2 cellular contexts compared by ENCODE assay signal in the genomic region with DNA sequence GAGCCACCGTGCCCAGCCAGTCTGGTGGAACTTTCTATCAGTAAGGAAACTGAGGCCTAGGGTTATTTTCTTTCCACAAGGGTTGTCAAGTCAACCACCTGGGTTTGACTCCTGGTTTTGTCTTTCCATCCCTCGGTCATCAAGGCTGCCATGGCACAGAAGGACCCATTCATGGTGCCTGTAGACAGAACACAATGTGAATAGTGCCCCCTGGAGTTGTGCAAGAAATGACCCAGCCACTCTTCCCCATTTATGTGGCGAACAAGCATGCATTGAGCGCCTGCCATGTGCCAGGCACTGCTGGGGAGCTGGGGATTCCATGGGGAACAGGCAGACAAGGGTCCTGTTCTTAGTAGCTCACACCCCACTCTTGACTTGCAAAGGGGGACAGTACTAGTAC.
TF ChIP-seq lines count a peak whose summit lies in the region.

No MANE protein-coding gene starts in this region.

TF ChIP-seq in GM23338, 12 proteins besides CTCF, POLR2A, EP300 and RAD21 (continues in another document):
- TF ChIP-seq, protein P1, sequence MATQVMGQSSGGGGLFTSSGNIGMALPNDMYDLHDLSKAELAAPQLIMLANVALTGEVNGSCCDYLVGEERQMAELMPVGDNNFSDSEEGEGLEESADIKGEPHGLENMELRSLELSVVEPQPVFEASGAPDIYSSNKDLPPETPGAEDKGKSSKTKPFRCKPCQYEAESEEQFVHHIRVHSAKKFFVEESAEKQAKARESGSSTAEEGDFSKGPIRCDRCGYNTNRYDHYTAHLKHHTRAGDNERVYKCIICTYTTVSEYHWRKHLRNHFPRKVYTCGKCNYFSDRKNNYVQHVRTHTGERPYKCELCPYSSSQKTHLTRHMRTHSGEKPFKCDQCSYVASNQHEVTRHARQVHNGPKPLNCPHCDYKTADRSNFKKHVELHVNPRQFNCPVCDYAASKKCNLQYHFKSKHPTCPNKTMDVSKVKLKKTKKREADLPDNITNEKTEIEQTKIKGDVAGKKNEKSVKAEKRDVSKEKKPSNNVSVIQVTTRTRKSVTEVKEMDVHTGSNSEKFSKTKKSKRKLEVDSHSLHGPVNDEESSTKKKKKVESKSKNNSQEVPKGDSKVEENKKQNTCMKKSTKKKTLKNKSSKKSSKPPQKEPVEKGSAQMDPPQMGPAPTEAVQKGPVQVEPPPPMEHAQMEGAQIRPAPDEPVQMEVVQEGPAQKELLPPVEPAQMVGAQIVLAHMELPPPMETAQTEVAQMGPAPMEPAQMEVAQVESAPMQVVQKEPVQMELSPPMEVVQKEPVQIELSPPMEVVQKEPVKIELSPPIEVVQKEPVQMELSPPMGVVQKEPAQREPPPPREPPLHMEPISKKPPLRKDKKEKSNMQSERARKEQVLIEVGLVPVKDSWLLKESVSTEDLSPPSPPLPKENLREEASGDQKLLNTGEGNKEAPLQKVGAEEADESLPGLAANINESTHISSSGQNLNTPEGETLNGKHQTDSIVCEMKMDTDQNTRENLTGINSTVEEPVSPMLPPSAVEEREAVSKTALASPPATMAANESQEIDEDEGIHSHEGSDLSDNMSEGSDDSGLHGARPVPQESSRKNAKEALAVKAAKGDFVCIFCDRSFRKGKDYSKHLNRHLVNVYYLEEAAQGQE (IDR thresholded peaks at IDR 0.05; ENCODE audit: unreplicated experiment), result no peak
- TF ChIP-seq, protein P2, sequence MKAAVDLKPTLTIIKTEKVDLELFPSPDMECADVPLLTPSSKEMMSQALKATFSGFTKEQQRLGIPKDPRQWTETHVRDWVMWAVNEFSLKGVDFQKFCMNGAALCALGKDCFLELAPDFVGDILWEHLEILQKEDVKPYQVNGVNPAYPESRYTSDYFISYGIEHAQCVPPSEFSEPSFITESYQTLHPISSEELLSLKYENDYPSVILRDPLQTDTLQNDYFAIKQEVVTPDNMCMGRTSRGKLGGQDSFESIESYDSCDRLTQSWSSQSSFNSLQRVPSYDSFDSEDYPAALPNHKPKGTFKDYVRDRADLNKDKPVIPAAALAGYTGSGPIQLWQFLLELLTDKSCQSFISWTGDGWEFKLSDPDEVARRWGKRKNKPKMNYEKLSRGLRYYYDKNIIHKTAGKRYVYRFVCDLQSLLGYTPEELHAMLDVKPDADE (IDR thresholded peaks at IDR 0.05), result no peak
- TF ChIP-seq EZH2phosphoT487 (IDR thresholded peaks at IDR 0.05; ENCODE audit: unreplicated experiment), result no peak
- no peak for TF ChIP-seq NANOG (IDR thresholded peaks at IDR 0.05; ENCODE audit: borderline replicate concordance)
- TF ChIP-seq EZH2 (IDR thresholded peaks at IDR 0.05; ENCODE audit: low read depth, unreplicated experiment), result no peak
- TF ChIP-seq ZNF331 (CRISPR knock-in tag; IDR thresholded peaks at IDR 0.05; ENCODE audit: low read depth), result no peak
- TF ChIP-seq ZNF114 (CRISPR knock-in tag; IDR thresholded peaks at IDR 0.05), result no peak
- no peak for TF ChIP-seq JUNB (IDR thresholded peaks at IDR 0.05; ENCODE audit: unreplicated experiment)
- TF ChIP-seq, protein P3, sequence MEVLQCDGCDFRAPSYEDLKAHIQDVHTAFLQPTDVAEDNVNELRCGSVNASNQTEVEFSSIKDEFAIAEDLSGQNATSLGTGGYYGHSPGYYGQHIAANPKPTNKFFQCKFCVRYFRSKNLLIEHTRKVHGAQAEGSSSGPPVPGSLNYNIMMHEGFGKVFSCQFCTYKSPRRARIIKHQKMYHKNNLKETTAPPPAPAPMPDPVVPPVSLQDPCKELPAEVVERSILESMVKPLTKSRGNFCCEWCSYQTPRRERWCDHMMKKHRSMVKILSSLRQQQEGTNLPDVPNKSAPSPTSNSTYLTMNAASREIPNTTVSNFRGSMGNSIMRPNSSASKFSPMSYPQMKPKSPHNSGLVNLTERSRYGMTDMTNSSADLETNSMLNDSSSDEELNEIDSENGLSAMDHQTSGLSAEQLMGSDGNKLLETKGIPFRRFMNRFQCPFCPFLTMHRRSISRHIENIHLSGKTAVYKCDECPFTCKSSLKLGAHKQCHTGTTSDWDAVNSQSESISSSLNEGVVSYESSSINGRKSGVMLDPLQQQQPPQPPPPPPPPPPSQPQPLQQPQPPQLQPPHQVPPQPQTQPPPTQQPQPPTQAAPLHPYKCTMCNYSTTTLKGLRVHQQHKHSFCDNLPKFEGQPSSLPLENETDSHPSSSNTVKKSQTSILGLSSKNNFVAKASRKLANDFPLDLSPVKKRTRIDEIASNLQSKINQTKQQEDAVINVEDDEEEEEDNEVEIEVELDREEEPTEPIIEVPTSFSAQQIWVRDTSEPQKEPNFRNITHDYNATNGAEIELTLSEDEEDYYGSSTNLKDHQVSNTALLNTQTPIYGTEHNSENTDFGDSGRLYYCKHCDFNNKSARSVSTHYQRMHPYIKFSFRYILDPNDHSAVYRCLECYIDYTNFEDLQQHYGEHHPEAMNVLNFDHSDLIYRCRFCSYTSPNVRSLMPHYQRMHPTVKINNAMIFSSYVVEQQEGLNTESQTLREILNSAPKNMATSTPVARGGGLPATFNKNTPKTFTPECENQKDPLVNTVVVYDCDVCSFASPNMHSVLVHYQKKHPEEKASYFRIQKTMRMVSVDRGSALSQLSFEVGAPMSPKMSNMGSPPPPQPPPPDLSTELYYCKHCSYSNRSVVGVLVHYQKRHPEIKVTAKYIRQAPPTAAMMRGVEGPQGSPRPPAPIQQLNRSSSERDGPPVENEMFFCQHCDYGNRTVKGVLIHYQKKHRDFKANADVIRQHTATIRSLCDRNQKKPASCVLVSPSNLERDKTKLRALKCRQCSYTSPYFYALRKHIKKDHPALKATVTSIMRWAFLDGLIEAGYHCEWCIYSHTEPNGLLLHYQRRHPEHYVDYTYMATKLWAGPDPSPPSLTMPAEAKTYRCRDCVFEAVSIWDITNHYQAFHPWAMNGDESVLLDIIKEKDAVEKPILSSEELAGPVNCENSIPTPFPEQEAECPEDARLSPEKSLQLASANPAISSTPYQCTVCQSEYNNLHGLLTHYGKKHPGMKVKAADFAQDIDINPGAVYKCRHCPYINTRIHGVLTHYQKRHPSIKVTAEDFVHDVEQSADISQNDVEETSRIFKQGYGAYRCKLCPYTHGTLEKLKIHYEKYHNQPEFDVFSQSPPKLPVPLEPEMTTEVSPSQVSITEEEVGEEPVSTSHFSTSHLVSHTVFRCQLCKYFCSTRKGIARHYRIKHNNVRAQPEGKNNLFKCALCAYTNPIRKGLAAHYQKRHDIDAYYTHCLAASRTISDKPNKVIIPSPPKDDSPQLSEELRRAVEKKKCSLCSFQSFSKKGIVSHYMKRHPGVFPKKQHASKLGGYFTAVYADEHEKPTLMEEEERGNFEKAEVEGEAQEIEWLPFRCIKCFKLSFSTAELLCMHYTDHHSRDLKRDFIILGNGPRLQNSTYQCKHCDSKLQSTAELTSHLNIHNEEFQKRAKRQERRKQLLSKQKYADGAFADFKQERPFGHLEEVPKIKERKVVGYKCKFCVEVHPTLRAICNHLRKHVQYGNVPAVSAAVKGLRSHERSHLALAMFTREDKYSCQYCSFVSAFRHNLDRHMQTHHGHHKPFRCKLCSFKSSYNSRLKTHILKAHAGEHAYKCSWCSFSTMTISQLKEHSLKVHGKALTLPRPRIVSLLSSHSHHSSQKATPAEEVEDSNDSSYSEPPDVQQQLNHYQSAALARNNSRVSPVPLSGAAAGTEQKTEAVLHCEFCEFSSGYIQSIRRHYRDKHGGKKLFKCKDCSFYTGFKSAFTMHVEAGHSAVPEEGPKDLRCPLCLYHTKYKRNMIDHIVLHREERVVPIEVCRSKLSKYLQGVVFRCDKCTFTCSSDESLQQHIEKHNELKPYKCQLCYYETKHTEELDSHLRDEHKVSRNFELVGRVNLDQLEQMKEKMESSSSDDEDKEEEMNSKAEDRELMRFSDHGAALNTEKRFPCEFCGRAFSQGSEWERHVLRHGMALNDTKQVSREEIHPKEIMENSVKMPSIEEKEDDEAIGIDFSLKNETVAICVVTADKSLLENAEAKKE (CRISPR knock-in tag; IDR thresholded peaks at IDR 0.05), result no peak
- TF ChIP-seq POLR2AphosphoS5 (IDR thresholded peaks at IDR 0.05; ENCODE audit: low read depth), result no peak

TF ChIP-seq in neural cell, 6 proteins besides CTCF, POLR2A, EP300 and RAD21:
- no peak for TF ChIP-seq SMC3 (conservative IDR thresholded peaks at IDR 0.05; ENCODE audit: poor library complexity)
- TF ChIP-seq TAF1 (IDR thresholded peaks at IDR 0.05; ENCODE audit: low read depth), result no peak
- TF ChIP-seq EZH2 (IDR thresholded peaks at IDR 0.05; ENCODE audit: borderline replicate concordance, insufficient read depth, low read length, poor library complexity, severe bottlenecking), result no peak
